Comparison of ENCODE assay signal across 26 cellular contexts in genomic region chr1:21834666-21835065, GRCh38. TPM values are rescaled to one million over a fixed set of nuclear protein-coding genes. Genes with fewer than 3 reads are reported as not detected.
A peak's percentile ranks its signal among the peaks of the same experiment; 100 is the strongest.
DNase-seq lines count a peak whose midpoint lies in the region; ATAC-seq, FAIRE-seq and TF ChIP-seq lines count a peak whose summit lies in the region.
"Had no signal": no experiment of that assay in that cellular context is flagged by ENCODE, and none has a peak within 500 bp of the region (broad histone marks: within the 10 kb centered on the region; RNA-seq: fewer than 3 reads in every experiment).

No MANE protein-coding gene starts in this region.

- ATAC-seq in Right ventricle myocardium superior (ENCODE audit: poor library complexity) (no peak), K562 (no peak), memory B cell (ENCODE audit: low read depth) (no peak), upper lobe of right lung (no peak)
- ATAC-seq: A549; CD8-positive, alpha-beta T cell had no signal

- H3K36me3 ChIP-seq in right atrium auricular region (peaks cover 100% of the 10 kb centered on the region), K562 (ENCODE audit: control insufficient read depth, insufficient read depth, low read length) (peaks cover 96% of the 10 kb centered on the region; the same call in 2 of the 3 replicates), upper lobe of right lung (peaks cover 97% of the 10 kb centered on the region), neural progenitor cell (peaks cover 6% of the 10 kb centered on the region)

- TF ChIP-seq CTCF in right atrium auricular region (IDR thresholded peaks at IDR 0.05) = no peak
- no peak for TF ChIP-seq CTCF in K562 (IDR thresholded peaks at IDR 0.05 in 2 of 3, conservative IDR thresholded peaks at IDR 0.05 in 1 of 3; ENCODE audit: insufficient read depth in 2 of 3, low read depth in 1 of 3, low read length in 3 of 3)
- no peak for TF ChIP-seq CTCF in upper lobe of right lung (IDR thresholded peaks at IDR 0.05)
- no peak for TF ChIP-seq CTCF in neural progenitor cell (IDR thresholded peaks at IDR 0.05)

- peak; percentile 30 for DNase-seq in Right ventricle myocardium superior
- no peak for DNase-seq in right atrium auricular region (ENCODE audit: low spot score)
- no peak for DNase-seq in K562 (ENCODE audit: extremely low read depth in 1 of 4, low spot score in 3 of 4)
- DNase-seq in memory B cell (ENCODE audit: low spot score in 2 of 2) = no peak
- peak; percentile 56 for DNase-seq in upper lobe of right lung
- DNase-seq in NCI-H748 (lab: John Stamatoyannopoulos, UW; ENCODE audit: unreplicated experiment) = no peak
- DNase-seq in activated CD4-positive, alpha-beta T cell treated with anti-CD3 and anti-CD28 coated beads, Interleukin-2, amount 50 U/mL, for 1 hour = no peak
- no peak for DNase-seq in neural progenitor cell (ENCODE audit: low spot score)
- DNase-seq: AML-193; Caco-2; Calu3; CD4-positive, alpha-beta T cell; CD8-positive, alpha-beta T cell; DMS79 treated with DMSO at 0.1 percent for 48 hours; GF-D8 had no signal

- 95% methylated on average over 14 of the region's 16 CpGs for WGBS in K562 (ENCODE audit: insufficient coverage, low coverage, missing lambda C conversion rate)

- H3K4me1 ChIP-seq in right atrium auricular region (no peaks in the 10 kb centered on the region), K562 (replicated peaks in 1 of 2; ENCODE audit: control insufficient read depth in 2 of 2, insufficient read depth in 2 of 2, low read length in 2 of 2) (peaks cover 0 to 20% of the 10 kb centered on the region in 2 experiments; a peak in 1 of 5 replicates), upper lobe of right lung (no peaks in the 10 kb centered on the region), neural progenitor cell (no peaks in the 10 kb centered on the region)
- H3K4me1 ChIP-seq: A549; BLaER1 treated with 17β-estradiol and CSF1 and Interleukin-3, amounts not matched to agents 10 nM and 100 nM; Caco-2 had no signal

- H3K79me2 ChIP-seq in K562 (ENCODE audit: control insufficient read depth, insufficient read depth, low read length) = no peaks in the 10 kb centered on the region
- H3K79me2 ChIP-seq in neural progenitor cell (ENCODE audit: low read depth) = no peaks in the 10 kb centered on the region

- H3K27ac Mint-ChIP-seq in memory B cell = peak overlapping the region; percentile 78
- H3K27ac Mint-ChIP-seq in neural progenitor cell = no peak overlapping the region
- H3K27ac Mint-ChIP-seq: B cell; CD4-positive, alpha-beta T cell; CD8-positive, alpha-beta T cell had no signal

- in situ Hi-C loops in K562 (cut with MboI) = no loop called here

- CTCF ChIA-PET in K562 (lab: Yijun Ruan, JAX; ENCODE audit: low intra/inter-chr PET ratio) = no interaction called here

- H4K20me1 ChIP-seq in K562 (replicated peaks; ENCODE audit: control insufficient read depth, insufficient read depth, low read length) (no peaks in the 10 kb centered on the region; the same call in 1 of the 2 replicates), neural progenitor cell (ENCODE audit: low read depth) (no peaks in the 10 kb centered on the region)

- H3K9ac ChIP-seq in K562 (ENCODE audit: insufficient read depth in 1 of 2, low read depth in 2 of 2, low read length in 2 of 2) (no peak overlapping the region), neural progenitor cell (no peak overlapping the region)
- H3K9ac ChIP-seq: BLaER1 treated with 17β-estradiol and CSF1 and Interleukin-3, amounts not matched to agents 10 nM and 100 nM had no signal

- no peaks in the 10 kb centered on the region for H3F3A ChIP-seq in neural progenitor cell (ENCODE audit: low read depth)

- TF ChIP-seq POLR2A in K562 (conservative IDR thresholded peaks at IDR 0.05) = no peak

- H3K4me1 Mint-ChIP-seq in memory B cell (no peaks in the 10 kb centered on the region), neural progenitor cell (no peaks in the 10 kb centered on the region)
- H3K4me1 Mint-ChIP-seq: B cell had no signal

- H2AFZ ChIP-seq in K562 (ENCODE audit: low read depth, low read length) (no peak overlapping the region), neural progenitor cell (replicated peaks) (no peak overlapping the region)

- no peaks in the 10 kb centered on the region for H3K27me3 Mint-ChIP-seq in memory B cell
- H3K27me3 Mint-ChIP-seq in neural progenitor cell (ENCODE audit: insufficient read depth, low read depth) = peaks cover 10% of the 10 kb centered on the region
- H3K27me3 Mint-ChIP-seq: B cell; CD4-positive, alpha-beta T cell had no signal

- H3K4me3 ChIP-seq in right atrium auricular region (no peak overlapping the region), K562 (no peak overlapping the region), upper lobe of right lung (no peak overlapping the region), neural progenitor cell (no peak overlapping the region)
- H3K4me3 ChIP-seq: A549; BLaER1 treated with 17β-estradiol and CSF1 and Interleukin-3, amounts not matched to agents 10 nM and 100 nM had no signal

- H3K9me3 ChIP-seq in right atrium auricular region (no peaks in the 10 kb centered on the region), K562 (replicated peaks; ENCODE audit: control insufficient read depth, insufficient read depth, low read depth, low read length) (peaks cover 9% of the 10 kb centered on the region), upper lobe of right lung (no peaks in the 10 kb centered on the region), neural progenitor cell (ENCODE audit: low read depth) (no peaks in the 10 kb centered on the region)
- H3K9me3 ChIP-seq: Caco-2 had no signal

- H3K4me2 ChIP-seq in K562 (ENCODE audit: insufficient read depth, low read length) (no peak overlapping the region), neural progenitor cell (no peak overlapping the region)
- H3K4me2 ChIP-seq: A549; BLaER1 treated with 17β-estradiol and CSF1 and Interleukin-3, amounts not matched to agents 10 nM and 100 nM had no signal

- intact Hi-C loops in Right ventricle myocardium superior (cut with DNase I) = no loop called here
- intact Hi-C loops in K562 (cut with micrococcal nuclease) = no loop called here
- intact Hi-C loops in upper lobe of right lung (cut with DNase I) = no loop called here

- H3K27me3 ChIP-seq in right atrium auricular region (no peaks in the 10 kb centered on the region), K562 (ENCODE audit: control insufficient read depth in 2 of 2, insufficient read depth in 2 of 2, low read length in 2 of 2) (no peaks in the 10 kb centered on the region), upper lobe of right lung (no peaks in the 10 kb centered on the region), neural progenitor cell (no peaks in the 10 kb centered on the region)
- H3K27me3 ChIP-seq: BLaER1 treated with 17β-estradiol and CSF1 and Interleukin-3, amounts not matched to agents 10 nM and 100 nM had no signal

- TF ChIP-seq RAD21 in K562 (CRISPR knock-in tag; conservative IDR thresholded peaks at IDR 0.05 in 1 of 2, IDR thresholded peaks at IDR 0.05 in 1 of 2) = no peak

- H3K36me3 Mint-ChIP-seq in memory B cell (peaks cover 27% of the 10 kb centered on the region), neural progenitor cell (peaks cover 25% of the 10 kb centered on the region)

- POLR2A ChIA-PET in K562 (lab: Yijun Ruan, JAX) = interaction anchor here (1.0 kb wide), 1 partner anchor 11 kb away, joined by 3 read pairs; no protein-coding TSS in a partner anchor

- no peak overlapping the region for H3K4me3 Mint-ChIP-seq in memory B cell
- no peak overlapping the region for H3K4me3 Mint-ChIP-seq in neural progenitor cell
- H3K4me3 Mint-ChIP-seq: B cell; CD4-positive, alpha-beta T cell; CD8-positive, alpha-beta T cell had no signal

- H3K27ac ChIP-seq in right atrium auricular region (no peak overlapping the region), K562 (ENCODE audit: extremely low read depth, low read depth, low read length) (no peak overlapping the region), upper lobe of right lung (no peak overlapping the region), neural progenitor cell (no peak overlapping the region)
- H3K27ac ChIP-seq: 22Rv1; A549; BLaER1 treated with 17β-estradiol and CSF1 and Interleukin-3, amounts not matched to agents 10 nM and 100 nM; C4-2B had no signal

- BruUV-seq in K562 (replicated peaks; lab: Mats Ljungman, UMichigan) = no TSS peak

- peaks cover 13% of the 10 kb centered on the region for H3K9me3 Mint-ChIP-seq in memory B cell
- H3K9me3 Mint-ChIP-seq in neural progenitor cell = peaks cover 10% of the 10 kb centered on the region

- H3K9me1 ChIP-seq in K562 (ENCODE audit: control insufficient read depth, insufficient read depth, low read length) = peaks cover 5% of the 10 kb centered on the region

- no peak for TF ChIP-seq EP300 in K562 (IDR thresholded peaks at IDR 0.05; ENCODE audit: low read length)

- FAIRE-seq in K562 (lab: Jason Lieb, UNC) = no peak
- FAIRE-seq: A549, D721Med, G401.6, GM12891, GM18507 had no signal

RNA-seq across cellular contexts. Expression of gene LDLRAD2, which starts 22.6 kb away (rescaled TPM):
- total RNA-seq in Right ventricle myocardium superior (not detected), right atrium auricular region (not detected), K562 (2014; rRNA removed) (not detected in 2 replicates), K562 (2014; rRNA removed; fragmentation: Illumina TruSeq; extraction: Trizol) (not detected in 2 replicates), K562 (2015; rRNA removed; fragmentation: Illumina TruSeq; extraction: Trizol) (not detected in 2 replicates), K562 (2021) (not detected in 2 replicates), upper lobe of right lung (0.38 TPM), neural progenitor cell (ENCODE audit: low replicate concordance) (0.67 and 1.2 TPM in 2 replicates)
- not detected in 2 replicates for total RNA-seq in K562 (2011; cell fraction: chromatin; rRNA removed; ENCODE audit: low replicate concordance)
- total RNA-seq in K562 (2011; cell fraction: nucleolus; rRNA removed) = 0.13 TPM in 1 of 2 replicates, not detected in the other
- total RNA-seq in K562 (2011; cell fraction: nucleoplasm; rRNA removed) = not detected in 2 replicates
- polyA plus RNA-seq in K562 (2011; rRNA removed) (not detected in 2 replicates), K562 (2014; fragmentation: Illumina TruSeq; extraction: Trizol) (not detected in 2 replicates), K562 (2014; fragmentation: Nextera tagmentation; extraction: Ambion mirVana) (under 1 TPM; 0.45 to 0.48 TPM), K562 (2014; rRNA removed) (not detected in 2 replicates)
- polyA plus RNA-seq in K562 (2011; cell fraction: cytosol; rRNA removed) = not detected in 2 replicates
- polyA plus RNA-seq in K562 (2011; cell fraction: nucleus; rRNA removed) = 0.10 TPM in 1 of 2 replicates, not detected in the other
- polyA plus RNA-seq in K562 (2012) = 5.8 and 7.0 TPM in 2 replicates
- not detected in 2 replicates for polyA minus RNA-seq in K562 (2011; rRNA and poly(A)+ RNA removed)
- polyA minus RNA-seq in K562 (2011; cell fraction: cytosol; rRNA and poly(A)+ RNA removed) = not detected in 2 replicates
- not detected in 2 replicates for polyA minus RNA-seq in K562 (2011; cell fraction: nucleus; rRNA and poly(A)+ RNA removed)
- total RNA-seq: A172; Caco-2; Calu3; CD4-positive, alpha-beta T cell; CD8-positive, alpha-beta T cell had no signal
- polyA plus RNA-seq: BJ had no signal

RNA-seq across cellular contexts. Expression of gene USP48, which starts 51.7 kb away (rescaled TPM):
- 41.8 TPM for total RNA-seq in Right ventricle myocardium superior
- total RNA-seq in right atrium auricular region = 10 to 100 TPM; 24.1 to 31.0 TPM
- 194 and 717 TPM in 2 replicates for total RNA-seq in K562 (2011; cell fraction: chromatin; rRNA removed; ENCODE audit: low replicate concordance)
- 95.7 and 151 TPM in 2 replicates for total RNA-seq in K562 (2011; cell fraction: nucleolus; rRNA removed)
- 249 and 315 TPM in 2 replicates for total RNA-seq in K562 (2011; cell fraction: nucleoplasm; rRNA removed)
- total RNA-seq in K562 (2014; rRNA removed) = 89.9 and 91.0 TPM in 2 replicates
- 106 and 120 TPM in 2 replicates for total RNA-seq in K562 (2014; rRNA removed; fragmentation: Illumina TruSeq; extraction: Trizol)
- 102 and 109 TPM in 2 replicates for total RNA-seq in K562 (2015; rRNA removed; fragmentation: Illumina TruSeq; extraction: Trizol)
- total RNA-seq in K562 (2021) = 123 TPM in 2 replicates
- polyA plus RNA-seq in K562 (2011; rRNA removed) = 78.6 and 97.2 TPM in 2 replicates
- polyA plus RNA-seq in K562 (2011; cell fraction: cytosol; rRNA removed) = 13.8 and 29.6 TPM in 2 replicates
- polyA plus RNA-seq in K562 (2011; cell fraction: nucleus; rRNA removed) = 94.2 and 106 TPM in 2 replicates
- 92.9 and 103 TPM in 2 replicates for polyA plus RNA-seq in K562 (2012)
- polyA plus RNA-seq in K562 (2014; fragmentation: Illumina TruSeq; extraction: Trizol) = 101 and 121 TPM in 2 replicates
- polyA plus RNA-seq in K562 (2014; fragmentation: Nextera tagmentation; extraction: Ambion mirVana) = 10 to 100 TPM; 23.3 to 30.3 TPM
- 101 and 106 TPM in 2 replicates for polyA plus RNA-seq in K562 (2014; rRNA removed)
- 149 and 168 TPM in 2 replicates for polyA minus RNA-seq in K562 (2011; rRNA and poly(A)+ RNA removed)
- 39.7 and 45.1 TPM in 2 replicates for polyA minus RNA-seq in K562 (2011; cell fraction: cytosol; rRNA and poly(A)+ RNA removed)
- polyA minus RNA-seq in K562 (2011; cell fraction: nucleus; rRNA and poly(A)+ RNA removed) = 77.0 and 154 TPM in 2 replicates
- 56.4 TPM for total RNA-seq in upper lobe of right lung
- total RNA-seq in neural progenitor cell (ENCODE audit: low replicate concordance) = 34.5 and 50.3 TPM in 2 replicates

Comparison
In these comparisons a context has a peak if more than half of its experiments do, and no peak if none do; other contexts are left out.
1. DNase-seq: peak in Right ventricle myocardium superior (single experiment) and upper lobe of right lung (single experiment); none in right atrium auricular region (single experiment), K562 (0 of 4), memory B cell (0 of 2), NCI-H748 (single experiment), activated CD4-positive, alpha-beta T cell treated with anti-CD3 and anti-CD28 coated beads, Interleukin-2, amount 50 U/mL, for 1 hour (single experiment) and neural progenitor cell (single experiment).